ENCODE assay signal across 19 cellular contexts in genomic region chr5:160089549-160089948, GRCh38. TPM values are rescaled to one million over a fixed set of nuclear protein-coding genes. Genes with fewer than 3 reads are reported as not detected.
DNase-seq lines count a peak whose midpoint lies in the region; ATAC-seq and TF ChIP-seq lines count a peak whose summit lies in the region.
"Had no signal": no experiment of that assay in that cellular context is flagged by ENCODE, and none has a peak within 500 bp of the region (broad histone marks: within the 10 kb centered on the region; RNA-seq: fewer than 3 reads in every experiment).

No MANE protein-coding gene starts in this region.

- DNase-seq in CD1c-positive myeloid dendritic cell (ENCODE audit: extremely low spot score), result peak; percentile 22
- DNase-seq in WTC11 (ENCODE audit: low spot score), result no peak
- no peak for DNase-seq in left lung
- no peak for DNase-seq in activated naive CD4-positive, alpha-beta T cell treated with anti-CD3 and anti-CD28 coated beads, Interleukin-2, amount 50 U/mL, for 16 hours
- no peak for DNase-seq in activated CD4-positive, alpha-beta T cell treated with anti-CD3 and anti-CD28 coated beads for 4 hours
- DNase-seq: DMS53, GM23248, Kasumi-1, NCI-H1105, NCI-H2029 treated with DMSO at 0.1 percent for 48 hours, NCI-H2171, NCI-H524 treated with DMSO at 0.1 percent for 48 hours had no signal

- H3K9me3 Mint-ChIP-seq in WTC11, result no peaks in the 10 kb centered on the region
- H3K9me3 Mint-ChIP-seq: CD14-positive monocyte; T-helper 1 cell treated with Interleukin-12 subunit alpha and Interleukin-12 subunit beta and Interleukin-4 antibody, amounts not matched to agents 30 μg/mL and 1 μg/mL, for 36 hours had no signal

- CTCF ChIA-PET in WTC11 (lab: Charles Lee), result interaction anchor here (1.2 to 3.0 kb wide), 2 partner anchors 9 to 68 kb away, joined by 5 to 11 read pairs; no protein-coding TSS in a partner anchor

- no peak for TF ChIP-seq CTCF in WTC11 (IDR thresholded peaks at IDR 0.05)
- no peak for TF ChIP-seq CTCF in left lung (IDR thresholded peaks at IDR 0.05)

- ATAC-seq in WTC11 (no peak), left lung (peak; percentile 82), HG03108 (IDR thresholded peaks at IDR 0.05; ENCODE audit: unreplicated experiment) (no peak), HG03175 (IDR thresholded peaks at IDR 0.05; ENCODE audit: unreplicated experiment) (no peak)
- ATAC-seq: HCT116, Right ventricle myocardium inferior had no signal

- peak overlapping the region; percentile 12; the same call in 1 of the 2 replicates for H3K27ac Mint-ChIP-seq in WTC11
- H3K27ac Mint-ChIP-seq: T-helper 1 cell treated with Interleukin-12 subunit alpha and Interleukin-12 subunit beta and Interleukin-4 antibody, amounts not matched to agents 30 μg/mL and 1 μg/mL, for 36 hours had no signal

- H3K27me3 ChIP-seq in HUES6 (ENCODE audit: control insufficient read depth, insufficient read depth, low read length) (no peaks in the 10 kb centered on the region), left lung (no peaks in the 10 kb centered on the region)

- H3K27ac ChIP-seq in HUES6 (ENCODE audit: low read depth, low read length) (0 out of 2 replicates have a peak overlapping the region, but pooled peaks have one; percentile 23), left lung (peak overlapping the region in 1 of 2 donors; percentile 28)
- H3K27ac ChIP-seq: GM23248 had no signal

- peaks cover 24% of the 10 kb centered on the region for H3K36me3 Mint-ChIP-seq in WTC11

- no peaks in the 10 kb centered on the region for H3K27me3 Mint-ChIP-seq in WTC11 (ENCODE audit: low read depth)

- H3K4me1 ChIP-seq in HUES6 (ENCODE audit: control insufficient read depth, insufficient read depth, low read length), result peaks cover 5% of the 10 kb centered on the region; the same call in 1 of the 2 replicates
- H3K4me1 ChIP-seq in left lung, result peaks cover 0 to 18% of the 10 kb centered on the region in 2 donors

- H3K9ac ChIP-seq in HUES6 (ENCODE audit: low read length), result no peak overlapping the region
- H3K9ac ChIP-seq: GM23248 had no signal

- H3K4me1 Mint-ChIP-seq in WTC11, result peaks cover 13% of the 10 kb centered on the region

- H3K36me3 ChIP-seq in HUES6 (ENCODE audit: control insufficient read depth, insufficient read depth, low read length) (peaks cover 30% of the 10 kb centered on the region), left lung (peaks cover 0 to 23% of the 10 kb centered on the region in 2 donors)

- no peaks in the 10 kb centered on the region for H3K9me3 ChIP-seq in HUES6 (ENCODE audit: control insufficient read depth, insufficient read depth, low read depth, low read length)
- H3K9me3 ChIP-seq in left lung, result no peaks in the 10 kb centered on the region

- intact Hi-C loops in left lung (cut with DNase I), result no loop called here

- POLR2A ChIA-PET in WTC11 (lab: Charles Lee), result interaction anchor here (0.6 kb wide), 1 partner anchor 65 kb away, joined by 3 read pairs; no protein-coding TSS in a partner anchor

- no peak overlapping the region for H3K4me3 ChIP-seq in HUES6 (ENCODE audit: low read depth, low read length)
- H3K4me3 ChIP-seq in left lung, result no peak overlapping the region
- H3K4me3 ChIP-seq: GM23248 had no signal

- no peak overlapping the region for H3K4me3 Mint-ChIP-seq in WTC11
- H3K4me3 Mint-ChIP-seq: CD14-positive monocyte; T-helper 1 cell treated with Interleukin-12 subunit alpha and Interleukin-12 subunit beta and Interleukin-4 antibody, amounts not matched to agents 30 μg/mL and 1 μg/mL, for 36 hours had no signal

TF ChIP-seq in WTC11, 78 proteins besides CTCF, POLR2A, EP300 and RAD21 (continues in another document):
- TF ChIP-seq MYBL2 (CRISPR knock-in tag; IDR thresholded peaks at IDR 0.05) (no peak), ZNF138 (CRISPR knock-in tag; conservative IDR thresholded peaks at IDR 0.05) (no peak), RELA (CRISPR knock-in tag; IDR thresholded peaks at IDR 0.05; ENCODE audit: borderline replicate concordance) (no peak), SP1 (CRISPR knock-in tag; conservative IDR thresholded peaks at IDR 0.05) (no peak), NFYB (CRISPR knock-in tag; conservative IDR thresholded peaks at IDR 0.05; ENCODE audit: low read depth) (no peak), ZNF396 (CRISPR knock-in tag; IDR thresholded peaks at IDR 0.05; ENCODE audit: borderline replicate concordance) (no peak), ZBTB21 (CRISPR knock-in tag; IDR thresholded peaks at IDR 0.05; ENCODE audit: borderline replicate concordance) (no peak), CREM (CRISPR knock-in tag; IDR thresholded peaks at IDR 0.05) (no peak), GTF2I (CRISPR knock-in tag; conservative IDR thresholded peaks at IDR 0.05) (no peak), ELF4 (CRISPR knock-in tag; IDR thresholded peaks at IDR 0.05; ENCODE audit: low read depth) (no peak), USF1 (CRISPR knock-in tag; IDR thresholded peaks at IDR 0.05) (no peak), ZSCAN18 (CRISPR knock-in tag; IDR thresholded peaks at IDR 0.05) (no peak), CBFB (CRISPR knock-in tag; IDR thresholded peaks at IDR 0.05; ENCODE audit: low read depth) (no peak), EMX1 (CRISPR knock-in tag; IDR thresholded peaks at IDR 0.05) (no peak)
- TF ChIP-seq, protein P1, sequence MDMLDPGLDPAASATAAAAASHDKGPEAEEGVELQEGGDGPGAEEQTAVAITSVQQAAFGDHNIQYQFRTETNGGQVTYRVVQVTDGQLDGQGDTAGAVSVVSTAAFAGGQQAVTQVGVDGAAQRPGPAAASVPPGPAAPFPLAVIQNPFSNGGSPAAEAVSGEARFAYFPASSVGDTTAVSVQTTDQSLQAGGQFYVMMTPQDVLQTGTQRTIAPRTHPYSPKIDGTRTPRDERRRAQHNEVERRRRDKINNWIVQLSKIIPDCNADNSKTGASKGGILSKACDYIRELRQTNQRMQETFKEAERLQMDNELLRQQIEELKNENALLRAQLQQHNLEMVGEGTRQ (CRISPR knock-in tag; IDR thresholded peaks at IDR 0.05), result no peak
- TF ChIP-seq, protein P2, sequence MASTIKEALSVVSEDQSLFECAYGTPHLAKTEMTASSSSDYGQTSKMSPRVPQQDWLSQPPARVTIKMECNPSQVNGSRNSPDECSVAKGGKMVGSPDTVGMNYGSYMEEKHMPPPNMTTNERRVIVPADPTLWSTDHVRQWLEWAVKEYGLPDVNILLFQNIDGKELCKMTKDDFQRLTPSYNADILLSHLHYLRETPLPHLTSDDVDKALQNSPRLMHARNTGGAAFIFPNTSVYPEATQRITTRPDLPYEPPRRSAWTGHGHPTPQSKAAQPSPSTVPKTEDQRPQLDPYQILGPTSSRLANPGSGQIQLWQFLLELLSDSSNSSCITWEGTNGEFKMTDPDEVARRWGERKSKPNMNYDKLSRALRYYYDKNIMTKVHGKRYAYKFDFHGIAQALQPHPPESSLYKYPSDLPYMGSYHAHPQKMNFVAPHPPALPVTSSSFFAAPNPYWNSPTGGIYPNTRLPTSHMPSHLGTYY (CRISPR knock-in tag; IDR thresholded peaks at IDR 0.05), result no peak
- TF ChIP-seq, protein P3, sequence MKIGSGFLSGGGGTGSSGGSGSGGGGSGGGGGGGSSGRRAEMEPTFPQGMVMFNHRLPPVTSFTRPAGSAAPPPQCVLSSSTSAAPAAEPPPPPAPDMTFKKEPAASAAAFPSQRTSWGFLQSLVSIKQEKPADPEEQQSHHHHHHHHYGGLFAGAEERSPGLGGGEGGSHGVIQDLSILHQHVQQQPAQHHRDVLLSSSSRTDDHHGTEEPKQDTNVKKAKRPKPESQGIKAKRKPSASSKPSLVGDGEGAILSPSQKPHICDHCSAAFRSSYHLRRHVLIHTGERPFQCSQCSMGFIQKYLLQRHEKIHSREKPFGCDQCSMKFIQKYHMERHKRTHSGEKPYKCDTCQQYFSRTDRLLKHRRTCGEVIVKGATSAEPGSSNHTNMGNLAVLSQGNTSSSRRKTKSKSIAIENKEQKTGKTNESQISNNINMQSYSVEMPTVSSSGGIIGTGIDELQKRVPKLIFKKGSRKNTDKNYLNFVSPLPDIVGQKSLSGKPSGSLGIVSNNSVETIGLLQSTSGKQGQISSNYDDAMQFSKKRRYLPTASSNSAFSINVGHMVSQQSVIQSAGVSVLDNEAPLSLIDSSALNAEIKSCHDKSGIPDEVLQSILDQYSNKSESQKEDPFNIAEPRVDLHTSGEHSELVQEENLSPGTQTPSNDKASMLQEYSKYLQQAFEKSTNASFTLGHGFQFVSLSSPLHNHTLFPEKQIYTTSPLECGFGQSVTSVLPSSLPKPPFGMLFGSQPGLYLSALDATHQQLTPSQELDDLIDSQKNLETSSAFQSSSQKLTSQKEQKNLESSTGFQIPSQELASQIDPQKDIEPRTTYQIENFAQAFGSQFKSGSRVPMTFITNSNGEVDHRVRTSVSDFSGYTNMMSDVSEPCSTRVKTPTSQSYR (CRISPR knock-in tag; IDR thresholded peaks at IDR 0.05), result no peak

RNA-seq across cellular contexts. Expression of gene PWWP2A, which starts 29.7 kb away (rescaled TPM):
- total RNA-seq in WTC11 (2021) (61.1 to 63.8 TPM (median 62.4 TPM) in 3 replicates), left lung (10 to 100 TPM; 24.6 to 25.2 TPM)
